ENCODE assay signal across 14 cellular contexts in the genomic region with DNA sequence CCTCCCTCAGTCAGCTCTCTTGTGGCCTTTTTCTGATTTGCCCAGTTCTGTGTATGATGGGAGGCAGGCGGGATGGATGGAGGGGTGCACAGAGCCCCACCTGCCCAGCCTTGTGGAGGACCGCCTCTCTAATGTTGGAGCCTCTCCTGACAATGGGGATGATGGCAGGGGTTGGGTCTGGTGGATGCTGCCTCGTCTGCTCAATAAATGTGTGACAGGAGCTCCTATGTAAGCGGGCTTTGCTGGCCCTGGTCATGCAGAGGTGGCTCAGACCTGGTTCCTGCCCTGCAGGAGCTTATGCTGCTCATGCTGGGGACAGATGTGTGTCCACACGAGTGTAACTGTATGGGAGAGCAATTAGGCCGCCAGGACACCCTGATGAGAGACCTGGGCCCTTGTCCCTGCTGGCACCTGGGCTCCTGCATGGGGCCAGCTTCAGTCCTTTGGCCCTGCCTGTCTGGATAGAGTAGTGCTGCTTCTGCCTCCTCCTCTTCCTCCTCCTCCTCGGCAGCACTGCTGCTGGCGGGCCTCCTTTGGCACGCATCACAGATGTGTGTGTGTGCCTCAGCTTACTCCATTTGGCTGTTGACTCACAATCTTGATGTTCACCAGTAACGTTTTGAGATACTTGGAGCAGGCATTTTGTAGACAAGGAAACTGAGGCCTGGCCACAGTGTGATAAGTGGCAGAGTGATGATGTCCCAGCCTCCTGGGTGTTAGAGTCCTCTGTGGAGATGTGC.
"Had no signal": no experiment of that assay in that cellular context is flagged by ENCODE, and none has a peak within 500 bp of the region (broad histone marks: within the 10 kb centered on the region; RNA-seq: fewer than 3 reads in every experiment).

No MANE protein-coding gene starts in this region.

- H3K4me3 ChIP-seq: mucosa of descending colon, smooth muscle cell had no signal

- H3K27me3 ChIP-seq: brain microvascular endothelial cell, neutrophil had no signal

- ATAC-seq: naive thymus-derived CD4-positive, alpha-beta T cell; stimulated activated naive CD8-positive, alpha-beta T cell treated with anti-CD3 and anti-CD28 coated beads, Interleukin-15, Interleukin-2, amounts not matched to agents 100 U/mL and 50 U/mL, for 24 hours had no signal

- H3K9me3 ChIP-seq: mucosa of descending colon, neutrophil had no signal

- H3K27ac ChIP-seq: brain microvascular endothelial cell, neutrophil had no signal

- DNase-seq: activated B cell treated with CpG ODN at 0.5 μM for 24 hours; activated CD4-positive, alpha-beta T cell treated with anti-CD3 and anti-CD28 coated beads, Interleukin-2, amount 10 ng/mL, durations not matched to agents 7 days and 5 days; activated CD8-positive, alpha-beta memory T cell treated with anti-CD3 and anti-CD28 coated beads, Interleukin-2, amount 50 U/mL, for 48 hours; activated naive CD8-positive, alpha-beta T cell treated with anti-CD3 and anti-CD28 coated beads, Interleukin-2, amount 10 ng/mL, durations not matched to agents 7 days and 5 days; brain microvascular endothelial cell; cerebellar nuclear complex; effector memory CD4-positive, alpha-beta T cell; mucosa of descending colon; naive thymus-derived CD4-positive, alpha-beta T cell; stimulated activated CD4-positive, alpha-beta T cell treated with anti-CD3 and anti-CD28 coated beads, Interleukin-4, amount 100 ng/mL, for 4 hours; stimulated activated CD8-positive, alpha-beta memory T cell treated with anti-CD3 and anti-CD28 coated beads, Interleukin-4, amount 100 ng/mL, for 48 hours; stimulated activated naive CD8-positive, alpha-beta T cell treated with anti-CD3 and anti-CD28 coated beads, Interleukin-15, Interleukin-2, amounts not matched to agents 100 U/mL and 50 U/mL, for 24 hours had no signal
